Comparison of ENCODE assay signal across 16 cellular contexts in genomic region chr7:131212114-131212513, GRCh38.
DNase-seq lines count a peak whose midpoint lies in the region; ATAC-seq lines count a peak whose summit lies in the region.
"Had no signal": no experiment of that assay in that cellular context is flagged by ENCODE, and none has a peak within 500 bp of the region (broad histone marks: within the 10 kb centered on the region; RNA-seq: fewer than 3 reads in every experiment).

No MANE protein-coding gene starts in this region.

- H2AK5ac ChIP-seq in mesenchymal stem cell (ENCODE audit: low read length, severe bottlenecking), result no peak overlapping the region

- no peaks in the 10 kb centered on the region for H3K27me3 ChIP-seq in mesenchymal stem cell (ENCODE audit: control insufficient read depth in 1 of 2, insufficient read depth in 1 of 2, low read length in 2 of 2)

- H3K9me3 ChIP-seq in mesenchymal stem cell (ENCODE audit: control insufficient read depth, low read length), result no peaks in the 10 kb centered on the region

- no peak overlapping the region for H3K14ac ChIP-seq in mesenchymal stem cell (ENCODE audit: low read length in 2 of 2)

- no peak overlapping the region for H3K4me3 ChIP-seq in mesenchymal stem cell (ENCODE audit: insufficient read depth in 1 of 2, low read depth in 1 of 2, low read length in 2 of 2)
- H3K4me3 ChIP-seq: smooth muscle cell had no signal

- H3K18ac ChIP-seq in mesenchymal stem cell (ENCODE audit: low read depth in 1 of 2, low read length in 2 of 2), result no peak overlapping the region

- no peak overlapping the region for H2BK120ac ChIP-seq in mesenchymal stem cell (ENCODE audit: low read depth, low read length)

- no peak overlapping the region for H2BK15ac ChIP-seq in mesenchymal stem cell (ENCODE audit: low read depth, poor library complexity, severe bottlenecking)

- H2BK12ac ChIP-seq in mesenchymal stem cell (ENCODE audit: low read length in 2 of 2), result no peak overlapping the region

- H4K8ac ChIP-seq in mesenchymal stem cell (ENCODE audit: low read length), result no peak overlapping the region

- no peak overlapping the region for H3K4ac ChIP-seq in mesenchymal stem cell (ENCODE audit: low read depth in 1 of 2, low read length in 2 of 2)

- H3K23ac ChIP-seq in mesenchymal stem cell (ENCODE audit: low read length in 2 of 2), result no peak overlapping the region

- H3K36me3 ChIP-seq in mesenchymal stem cell (ENCODE audit: control insufficient read depth in 1 of 2, insufficient read depth in 2 of 2, low read depth in 1 of 2, low read length in 2 of 2), result no peaks in the 10 kb centered on the region

- DNase-seq in AG08395 (ENCODE audit: low spot score), result peak; percentile 34
- peak; percentile 39 for DNase-seq in M059J (ENCODE audit: low read depth)
- DNase-seq in mesenchymal stem cell, result peak; percentile 43
- DNase-seq in amygdala (lab: John Stamatoyannopoulos, UW), result no peak
- DNase-seq in activated effector memory CD4-positive, alpha-beta T cell treated with anti-CD3 and anti-CD28 coated beads, Interleukin-2, amount 50 U/mL, for 16 hours, result no peak
- DNase-seq: activated CD4-positive, alpha-beta T cell treated with anti-CD3 and anti-CD28 coated beads for 48 hours; activated naive CD8-positive, alpha-beta T cell treated with anti-CD3 and anti-CD28 coated beads for 36 hours; HCEC 1CT; NCI-H1694; nucleus accumbens; T-helper 17 cell had no signal

- H4K91ac ChIP-seq in mesenchymal stem cell (ENCODE audit: low read length), result no peak overlapping the region

- H2AFZ ChIP-seq in mesenchymal stem cell (ENCODE audit: low read depth, low read length), result no peak overlapping the region

- H2BK5ac ChIP-seq in mesenchymal stem cell (ENCODE audit: low read depth, low read length, poor library complexity, severe bottlenecking), result no peak overlapping the region

- no peak overlapping the region for H3K4me2 ChIP-seq in mesenchymal stem cell (ENCODE audit: low read length, poor library complexity, severe bottlenecking)
- H3K4me2 ChIP-seq: smooth muscle cell had no signal

- H3K27ac ChIP-seq in cingulate gyrus (ENCODE audit: low read depth, low read length) (peak overlapping the region; percentile 58), mesenchymal stem cell (ENCODE audit: low read length, poor library complexity, severe bottlenecking) (no peak overlapping the region)
- H3K27ac ChIP-seq: HL-60 had no signal

- H3K9ac ChIP-seq in mesenchymal stem cell (ENCODE audit: low read length), result no peak overlapping the region

- no peaks in the 10 kb centered on the region for H3K79me1 ChIP-seq in mesenchymal stem cell (replicated peaks; ENCODE audit: low read length, poor library complexity, severe bottlenecking)

- no peaks in the 10 kb centered on the region for H3K4me1 ChIP-seq in mesenchymal stem cell (ENCODE audit: control insufficient read depth, insufficient read depth, low read depth, low read length)

- ATAC-seq in HG03520 (IDR thresholded peaks at IDR 0.05; ENCODE audit: unreplicated experiment) (no peak), GM21423 (IDR thresholded peaks at IDR 0.05; ENCODE audit: unreplicated experiment) (no peak)
- ATAC-seq: T-helper 17 cell had no signal

Comparison
In these comparisons a context has a peak if more than half of its experiments do, and no peak if none do; other contexts are left out.
1. DNase-seq: peak in AG08395 (single experiment), M059J (single experiment) and mesenchymal stem cell (single experiment); none in amygdala (0 of 56) and activated effector memory CD4-positive, alpha-beta T cell treated with anti-CD3 and anti-CD28 coated beads, Interleukin-2, amount 50 U/mL, for 16 hours (single experiment).